ENCODE assay signal across 22 cellular contexts in genomic region chr2:190576565-190576964, GRCh38. TPM values are rescaled to one million over a fixed set of nuclear protein-coding genes. Genes with fewer than 3 reads are reported as not detected.
DNase-seq lines count a peak whose midpoint lies in the region; ATAC-seq, FAIRE-seq and TF ChIP-seq lines count a peak whose summit lies in the region.
"Had no signal": no experiment of that assay in that cellular context is flagged by ENCODE, and none has a peak within 500 bp of the region (broad histone marks: within the 10 kb centered on the region; RNA-seq: fewer than 3 reads in every experiment).

No MANE protein-coding gene starts in this region.

- 69% methylated on average over 6 of the region's 6 CpGs for WGBS in A549 (ENCODE audit: missing lambda C conversion rate)

- no peak for TF ChIP-seq RAD21 in A549 (conservative IDR thresholded peaks at IDR 0.05 in 1 of 2, IDR thresholded peaks at IDR 0.05 in 1 of 2)

- no peak for TF ChIP-seq CTCF in A549 (IDR thresholded peaks at IDR 0.05)
- no peak for TF ChIP-seq CTCF in RWPE1 (conservative IDR thresholded peaks at IDR 0.05; ENCODE audit: low read depth)

- no peaks in the 10 kb centered on the region for H3K36me3 ChIP-seq in muscle layer of duodenum (ENCODE audit: control insufficient read depth in 1 of 2, insufficient read depth in 2 of 2, low read length in 2 of 2)
- H3K36me3 ChIP-seq: HAP-1, WERI-Rb-1 had no signal

- H3K9me3 ChIP-seq in A549, result no peaks in the 10 kb centered on the region
- H3K9me3 ChIP-seq in muscle layer of duodenum (ENCODE audit: control insufficient read depth in 1 of 2, low read length in 2 of 2), result no peaks in the 10 kb centered on the region
- H3K9me3 ChIP-seq: HAP-1 had no signal

- no peak for TF ChIP-seq EP300 in A549 (IDR thresholded peaks at IDR 0.05)

- CTCF ChIA-PET in A549 (lab: Yijun Ruan, JAX), result no interaction called here
- CTCF ChIA-PET in RWPE1 (lab: Yijun Ruan, JAX), result no interaction called here

- no peak for DNase-seq in A549 (ENCODE audit: low read depth in 1 of 2, low spot score in 1 of 2)
- peak; percentile 22 for DNase-seq in RWPE1 (ENCODE audit: low spot score)
- DNase-seq in glomerular visceral epithelial cell (ENCODE audit: extremely low spot score), result no peak
- DNase-seq in NCI-H345 (lab: John Stamatoyannopoulos, UW), result no peak
- DNase-seq: ACHN; activated CD4-positive, alpha-beta T cell treated with anti-CD3 and anti-CD28 coated beads, Interleukin-2, amount 50 U/mL, for 48 hours; activated naive CD4-positive, alpha-beta T cell; activated T-cell treated with anti-CD3 and anti-CD28 coated beads for 4 hours; anterior cingulate cortex; CD4-positive, CD25-positive, alpha-beta regulatory T cell; EL; NCI-H2081 treated with DMSO at 0.1 percent for 48 hours; NCI-H524; SIG-M5; WERI-Rb-1 had no signal

- peaks cover 81% of the 10 kb centered on the region for H3K4me1 ChIP-seq in A549
- H3K4me1 ChIP-seq in muscle layer of duodenum (ENCODE audit: control insufficient read depth in 1 of 2, insufficient read depth in 2 of 2, low read length in 2 of 2), result peaks cover 4 to 32% of the 10 kb centered on the region in 2 donors
- H3K4me1 ChIP-seq: HAP-1 had no signal

- FAIRE-seq in A549 (lab: Jason Lieb, UNC), result no peak
- FAIRE-seq: colon had no signal

- H3K4me3 ChIP-seq in A549 (no peak overlapping the region), muscle layer of duodenum (ENCODE audit: low read depth in 1 of 2, low read length in 2 of 2) (peak overlapping the region in 1 of 2 donors; percentile 38)
- H3K4me3 ChIP-seq: HAP-1, lung had no signal

- ATAC-seq in A549 (no peak), esophagus mucosa (peak; percentile 5), GM18502 (IDR thresholded peaks at IDR 0.05; ENCODE audit: poor library complexity, unreplicated experiment) (no peak), HG03045 (IDR thresholded peaks at IDR 0.05; ENCODE audit: unreplicated experiment) (no peak)

- H3K4me2 ChIP-seq in A549, result no peak overlapping the region

- TF ChIP-seq POLR2A in A549 (IDR thresholded peaks at IDR 0.05; ENCODE audit: low read length), result no peak

- POLR2A ChIA-PET in A549 (lab: Yijun Ruan, JAX), result interaction anchor here (0.7 kb wide), 1 partner anchor 48 kb away, joined by 3 read pairs; no protein-coding TSS in a partner anchor
- POLR2A ChIA-PET in RWPE1 (lab: Yijun Ruan, JAX; ENCODE audit: low non-redundant PET), result no interaction called here

- H3K27me3 ChIP-seq in muscle layer of duodenum (ENCODE audit: low read depth, low read length), result no peaks in the 10 kb centered on the region

- peak overlapping the region; percentile 26 to 60; a peak in 3 of 6 replicates for H3K27ac ChIP-seq in A549
- H3K27ac ChIP-seq in RWPE1, result no peak overlapping the region
- peak overlapping the region; percentile 35 for H3K27ac ChIP-seq in muscle layer of duodenum (ENCODE audit: low read length)
- H3K27ac ChIP-seq: WERI-Rb-1 had no signal

TF ChIP-seq in A549, 52 proteins besides CTCF, POLR2A, EP300 and RAD21:
- TF ChIP-seq JUNB (IDR thresholded peaks at IDR 0.05) (no peak), EHMT2 (IDR thresholded peaks at IDR 0.05; ENCODE audit: low read depth) (no peak), HES2 (IDR thresholded peaks at IDR 0.05) (no peak), RCOR1 (IDR thresholded peaks at IDR 0.05; ENCODE audit: low read depth, low read length) (no peak), CHD4 (IDR thresholded peaks at IDR 0.05; ENCODE audit: borderline replicate concordance) (no peak), JUN (IDR thresholded peaks at IDR 0.05) (no peak), HDAC2 (IDR thresholded peaks at IDR 0.05) (no peak), MAZ (IDR thresholded peaks at IDR 0.05; ENCODE audit: borderline replicate concordance, low read depth, low read length) (no peak), TFCP2L1 (CRISPR knock-in tag; IDR thresholded peaks at IDR 0.05) (no peak), ZC3H11A (IDR thresholded peaks at IDR 0.05) (no peak)

RNA-seq across cellular contexts. Expression of gene NEMP2, which starts 42.0 kb away (rescaled TPM):
- polyA plus RNA-seq in A549 (2011; rRNA removed), result 10.1 and 22.0 TPM in 2 replicates
- 2.7 and 3.2 TPM in 2 replicates for polyA plus RNA-seq in A549 (2012; cell fraction: cytosol; rRNA removed)
- polyA plus RNA-seq in A549 (2012; cell fraction: nucleus; rRNA removed), result 1.2 and 2.0 TPM in 2 replicates
- polyA plus RNA-seq in A549 (2017; fragmentation: RNase III; extraction: RNeasy Plus Mini Kit Qiagen cat#74134 plus additional on column Dnase treatment), result 7.1 to 8.1 TPM (median 7.2 TPM) in 3 replicates
- 22.8 and 24.1 TPM in 2 replicates for polyA minus RNA-seq in A549 (2011; rRNA and poly(A)+ RNA removed)
- 3.8 TPM for total RNA-seq in esophagus mucosa
